22 cellular contexts compared by ENCODE assay signal in the genomic region with DNA sequence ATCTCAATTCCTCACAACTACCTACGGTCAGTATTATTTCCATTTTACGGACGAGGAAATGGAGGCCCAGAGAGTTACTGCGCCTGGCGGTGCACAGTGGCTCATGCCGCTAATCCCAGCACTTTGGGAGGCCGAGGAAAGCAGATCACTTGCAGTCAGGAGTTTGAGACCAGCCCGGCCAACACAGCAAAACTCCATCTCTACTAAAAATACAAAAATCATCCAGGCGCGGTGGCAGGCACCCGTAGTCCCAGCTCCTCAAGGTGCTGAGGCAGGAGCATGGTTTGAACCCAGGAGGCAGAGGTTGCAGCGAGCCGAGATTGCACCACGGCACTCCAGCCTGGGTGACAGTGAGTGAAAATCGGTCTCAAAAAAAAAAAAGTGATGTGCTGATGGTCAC.
"Had no signal": no experiment of that assay in that cellular context is flagged by ENCODE, and none has a peak within 500 bp of the region (broad histone marks: within the 10 kb centered on the region; RNA-seq: fewer than 3 reads in every experiment).

No MANE protein-coding gene starts in this region.

- H3K27me3 Mint-ChIP-seq: activated CD4-positive, alpha-beta memory T cell treated with anti-CD3 and anti-CD28 coated beads for 36 hours; activated naive CD4-positive, alpha-beta T cell treated with anti-CD3 and anti-CD28 coated beads, Interleukin-2, amount 10 ng/mL, durations not matched to agents 7 days and 5 days had no signal

- H3K36me3 Mint-ChIP-seq: activated CD4-positive, alpha-beta memory T cell treated with anti-CD3 and anti-CD28 coated beads for 36 hours; activated naive CD4-positive, alpha-beta T cell treated with anti-CD3 and anti-CD28 coated beads, Interleukin-2, amount 10 ng/mL, durations not matched to agents 7 days and 5 days; mesothelial cell of epicardium had no signal

- H3K27me3 ChIP-seq: body of pancreas, cardiac muscle cell, pancreas, sigmoid colon, testis, vagina had no signal

- H3K4me1 ChIP-seq: testis had no signal

- H3K27ac ChIP-seq: body of pancreas, cardiac muscle cell, pancreas, sigmoid colon, testis, vagina had no signal

- H3K36me3 ChIP-seq: cardiac muscle cell, pancreas, sigmoid colon, vagina had no signal

- ATAC-seq: body of pancreas, left lobe of liver, pancreas had no signal

- DNase-seq: activated CD4-positive, alpha-beta memory T cell treated with anti-CD3 and anti-CD28 coated beads for 36 hours; activated CD4-positive, alpha-beta T cell treated with anti-CD3 and anti-CD28 coated beads for 48 hours; activated effector memory CD4-positive, alpha-beta T cell treated with anti-CD3 and anti-CD28 coated beads, Interleukin-2, amount 50 U/mL, for 16 hours; activated naive CD4-positive, alpha-beta T cell treated with anti-CD3 and anti-CD28 coated beads, Interleukin-2, amount 10 ng/mL, durations not matched to agents 7 days and 5 days; body of pancreas; dermis blood vessel endothelial cell; effector CD8-positive, alpha-beta T cell; erythroblast; foreskin fibroblast; mammary epithelial cell; sigmoid colon; stimulated activated CD4-positive, alpha-beta T cell treated with anti-CD3 and anti-CD28 coated beads, Interleukin-4, amount 100 ng/mL, for 1 hour; stimulated activated naive CD4-positive, alpha-beta T cell; testis; trophoblast cell had no signal

- H3K9me3 ChIP-seq: body of pancreas, pancreas, sigmoid colon, testis, vagina had no signal

- H3K4me3 Mint-ChIP-seq: activated CD4-positive, alpha-beta memory T cell treated with anti-CD3 and anti-CD28 coated beads for 36 hours; activated naive CD4-positive, alpha-beta T cell treated with anti-CD3 and anti-CD28 coated beads, Interleukin-2, amount 10 ng/mL, durations not matched to agents 7 days and 5 days; mesothelial cell of epicardium; nephron; T-helper 1 cell treated with Interleukin-12 subunit alpha and Interleukin-12 subunit beta and Interleukin-4 antibody, amounts not matched to agents 30 μg/mL and 1 μg/mL, for 36 hours had no signal

- H3K4me3 ChIP-seq: body of pancreas, cardiac muscle cell, pancreas, sigmoid colon, testis, vagina had no signal

- H3K27ac Mint-ChIP-seq: activated CD4-positive, alpha-beta memory T cell treated with anti-CD3 and anti-CD28 coated beads for 36 hours; activated naive CD4-positive, alpha-beta T cell treated with anti-CD3 and anti-CD28 coated beads, Interleukin-2, amount 10 ng/mL, durations not matched to agents 7 days and 5 days; mesothelial cell of epicardium; T-helper 1 cell treated with Interleukin-12 subunit alpha and Interleukin-12 subunit beta and Interleukin-4 antibody, amounts not matched to agents 30 μg/mL and 1 μg/mL, for 36 hours had no signal

- H3K9me3 Mint-ChIP-seq: activated CD4-positive, alpha-beta memory T cell treated with anti-CD3 and anti-CD28 coated beads for 36 hours; activated naive CD4-positive, alpha-beta T cell treated with anti-CD3 and anti-CD28 coated beads, Interleukin-2, amount 10 ng/mL, durations not matched to agents 7 days and 5 days; mesothelial cell of epicardium; nephron; T-helper 1 cell treated with Interleukin-12 subunit alpha and Interleukin-12 subunit beta and Interleukin-4 antibody, amounts not matched to agents 30 μg/mL and 1 μg/mL, for 36 hours had no signal
